Comparison of ENCODE assay signal across 10 cellular contexts in the genomic region with DNA sequence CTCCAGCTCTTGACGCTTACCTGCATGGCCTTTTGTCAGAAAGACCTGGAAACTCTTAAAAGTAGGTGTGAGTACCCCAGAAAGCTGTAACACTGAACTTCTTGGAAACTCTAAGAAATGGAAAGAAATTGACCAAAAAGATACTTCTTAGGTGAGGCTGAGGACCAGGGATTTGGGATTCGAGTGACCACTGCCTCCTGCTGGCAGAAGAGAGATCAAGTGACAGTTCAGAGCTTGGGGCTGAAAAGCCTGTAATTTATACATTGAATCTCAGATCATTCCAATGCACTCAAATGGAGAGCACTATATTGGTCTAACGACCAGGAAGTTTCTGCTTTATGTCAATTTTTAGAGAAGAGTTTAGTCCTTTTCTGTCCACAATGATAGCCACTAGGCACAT.
A peak's percentile ranks its signal among the peaks of the same experiment; 100 is the strongest.
DNase-seq lines count a peak whose midpoint lies in the region; ATAC-seq, FAIRE-seq and TF ChIP-seq lines count a peak whose summit lies in the region.
"Had no signal": no experiment of that assay in that cellular context is flagged by ENCODE, and none has a peak within 500 bp of the region (broad histone marks: within the 10 kb centered on the region; RNA-seq: fewer than 3 reads in every experiment).

No MANE protein-coding gene starts in this region.

- no peaks in the 10 kb centered on the region for H3K23me2 ChIP-seq in H9 (ENCODE audit: insufficient read length, low read depth, low read length, poor library complexity, severe bottlenecking)

- TF ChIP-seq CTCF in AG09319 (IDR thresholded peaks at IDR 0.05; ENCODE audit: low read depth, low read length) (peak; percentile 41), H9 (conservative IDR thresholded peaks at IDR 0.05) (peak; percentile 81), astrocyte (IDR thresholded peaks at IDR 0.05; ENCODE audit: insufficient read depth, low read depth, low read length) (peak; percentile 37)

- no peak overlapping the region for H4K91ac ChIP-seq in H9 (ENCODE audit: insufficient read length, low read depth, low read length)

- H3K9me3 ChIP-seq in H9 (ENCODE audit: control insufficient read depth, low read depth, low read length) (no peaks in the 10 kb centered on the region), astrocyte (ENCODE audit: insufficient read depth, low read depth, low read length) (no peaks in the 10 kb centered on the region)
- H3K9me3 ChIP-seq: thoracic aorta had no signal

- FAIRE-seq in astrocyte (lab: Jason Lieb, UNC): no peak

- H2BK120ac ChIP-seq in H9 (ENCODE audit: low read depth, low read length, poor library complexity, severe bottlenecking): no peak overlapping the region

- no peak overlapping the region for H2BK12ac ChIP-seq in H9 (ENCODE audit: insufficient read length, low read depth, low read length)

- H2BK20ac ChIP-seq in H9 (ENCODE audit: low read depth, low read length, poor library complexity, severe bottlenecking): no peak overlapping the region

- no peak overlapping the region for H2AK5ac ChIP-seq in H9 (ENCODE audit: insufficient read length, low read length)

- no CpG with 5 or more reads among the region's 3 CpGs for WGBS in H9 (ENCODE audit: extremely low coverage, insufficient read length, low lambda C conversion rate)

- H3K18ac ChIP-seq in H9 (ENCODE audit: insufficient read length, low read depth, low read length): no peak overlapping the region

- no peak overlapping the region for H2AFZ ChIP-seq in H9 (ENCODE audit: low read length)
- H2AFZ ChIP-seq in astrocyte (ENCODE audit: low read depth, low read length): no peak overlapping the region

- no peaks in the 10 kb centered on the region for H4K20me1 ChIP-seq in H9 (ENCODE audit: control insufficient read depth, insufficient read depth, insufficient read length)
- H4K20me1 ChIP-seq in astrocyte (ENCODE audit: insufficient read depth, low read length): no peaks in the 10 kb centered on the region

- no peak overlapping the region for H3K4me3 ChIP-seq in astrocyte (ENCODE audit: insufficient read depth, low read depth, low read length)
- H3K4me3 ChIP-seq: thoracic aorta had no signal

- no peaks in the 10 kb centered on the region for H3K36me3 ChIP-seq in astrocyte (ENCODE audit: insufficient read depth, low read length)
- H3K36me3 ChIP-seq: thoracic aorta had no signal

- H3K27me3 Mint-ChIP-seq in H9 (ENCODE audit: low read depth) (0 out of 2 replicates have a peak, but pooled peaks cover 2% of the 10 kb centered on the region), astrocyte (ENCODE audit: low read depth, unreplicated experiment) (no peaks in the 10 kb centered on the region)

- no peaks in the 10 kb centered on the region for H3K9me3 Mint-ChIP-seq in H9
- H3K9me3 Mint-ChIP-seq in astrocyte (ENCODE audit: unreplicated experiment): no peaks in the 10 kb centered on the region

- H2BK5ac ChIP-seq in H9 (ENCODE audit: insufficient read length, low read length): no peak overlapping the region

- DNase-seq in AG09319 (ENCODE audit: extremely low read depth, low read depth) (no peak), H9 (peak; percentile 39), astrocyte (ENCODE audit: low read depth) (no peak), iPS-NIHi7 (ENCODE audit: extremely low spot score) (peak; percentile 47), NCI-H2107 (lab: John Stamatoyannopoulos, UW) (no peak), ureter (ENCODE audit: low spot score) (no peak), SKM-1 treated with dmso at 0.1 percent for 144 hours (lab: John Stamatoyannopoulos, UW; ENCODE audit: unreplicated experiment) (no peak)
- DNase-seq: activated CD4-positive, alpha-beta T cell treated with anti-CD3 and anti-CD28 coated beads for 4 hours had no signal

- H3K14ac ChIP-seq in H9 (ENCODE audit: insufficient read depth, low read length): no peak overlapping the region

- H3K4me3 Mint-ChIP-seq in H9 (no peak overlapping the region), astrocyte (ENCODE audit: unreplicated experiment) (no peak overlapping the region)

- no peaks in the 10 kb centered on the region for H3K36me3 Mint-ChIP-seq in H9 (ENCODE audit: insufficient read depth in 1 of 3, low read depth in 3 of 3)
- no peaks in the 10 kb centered on the region for H3K36me3 Mint-ChIP-seq in astrocyte (ENCODE audit: low read depth, unreplicated experiment)

- H3K27ac Mint-ChIP-seq in H9 (no peak overlapping the region), astrocyte (ENCODE audit: unreplicated experiment) (no peak overlapping the region)

- H3K4me2 ChIP-seq in H9 (ENCODE audit: insufficient read depth, insufficient read length, low read length): no peak overlapping the region
- no peak overlapping the region for H3K4me2 ChIP-seq in astrocyte (ENCODE audit: low read length)

- no peak overlapping the region for H3K56ac ChIP-seq in H9 (ENCODE audit: insufficient read length, low read depth, low read length)

- H3K27me3 ChIP-seq in H9 (ENCODE audit: insufficient read depth, low read length) (no peaks in the 10 kb centered on the region), astrocyte (ENCODE audit: insufficient read depth, low read length) (peaks cover 2% of the 10 kb centered on the region)

- H3K27ac ChIP-seq in H9 (ENCODE audit: insufficient read length, low read depth, low read length): no peak overlapping the region
- no peak overlapping the region for H3K27ac ChIP-seq in astrocyte (ENCODE audit: low read depth, low read length)
- H3K27ac ChIP-seq: thoracic aorta had no signal

- H3K4me1 ChIP-seq in H9 (ENCODE audit: insufficient read depth, low read length) (no peaks in the 10 kb centered on the region), astrocyte (ENCODE audit: insufficient read depth, low read length) (no peaks in the 10 kb centered on the region)

- no peaks in the 10 kb centered on the region for H3K79me1 ChIP-seq in H9 (ENCODE audit: insufficient read depth, low read depth, low read length, poor library complexity, severe bottlenecking)

- no peak overlapping the region for H2BK15ac ChIP-seq in H9 (ENCODE audit: low read depth, low read length)

- no peak overlapping the region for H3T11ph ChIP-seq in H9 (ENCODE audit: low read length)

- no peak overlapping the region for H4K8ac ChIP-seq in H9 (replicated peaks; ENCODE audit: insufficient read length, low read depth, low read length)

- 0 out of 4 replicates have a peak, but pooled peaks cover 0 to 2% of the 10 kb centered on the region in 2 experiments for H3K4me1 Mint-ChIP-seq in H9
- no peaks in the 10 kb centered on the region for H3K4me1 Mint-ChIP-seq in astrocyte (ENCODE audit: low read depth, unreplicated experiment)

- no peak overlapping the region for H3K23ac ChIP-seq in H9 (ENCODE audit: insufficient read length, low read depth, low read length)

- ATAC-seq in HG02571 (IDR thresholded peaks at IDR 0.05; ENCODE audit: unreplicated experiment): no peak

- H3K4ac ChIP-seq in H9 (ENCODE audit: low read depth, low read length): no peak overlapping the region

- H3K79me2 ChIP-seq in H9 (ENCODE audit: insufficient read depth, low read length): no peaks in the 10 kb centered on the region
- no peaks in the 10 kb centered on the region for H3K79me2 ChIP-seq in astrocyte (ENCODE audit: insufficient read depth, low read length)

- H4K5ac ChIP-seq in H9 (ENCODE audit: insufficient read length, low read depth, low read length): no peak overlapping the region

- H3K9ac ChIP-seq in H9 (ENCODE audit: extremely low read depth, insufficient read length, low read length) (no peak overlapping the region), astrocyte (ENCODE audit: low read length) (no peak overlapping the region)

Comparison
In these comparisons a context has a peak if more than half of its experiments do, and no peak if none do; other contexts are left out.
1. DNase-seq: peak in H9 (single experiment) and iPS-NIHi7 (single experiment); none in AG09319 (single experiment), astrocyte (single experiment), NCI-H2107 (single experiment), ureter (single experiment) and SKM-1 treated with dmso at 0.1 percent for 144 hours (single experiment).
2. Peak in every context shown above with its lines, with median percentiles within 50 percentile points of each other: CTCF ChIP-seq.